10 cellular contexts compared by ENCODE assay signal in genomic region chr9:33852216-33852826, GRCh38. TPM values are rescaled to one million over a fixed set of nuclear protein-coding genes. Genes with fewer than 3 reads are reported as not detected.
DNase-seq lines count a peak whose midpoint lies in the region; ATAC-seq and TF ChIP-seq lines count a peak whose summit lies in the region.
"Had no signal": no experiment of that assay in that cellular context is flagged by ENCODE, and none has a peak within 500 bp of the region (broad histone marks: within the 10 kb centered on the region; RNA-seq: fewer than 3 reads in every experiment).

No MANE protein-coding gene starts in this region.

- H2BK15ac ChIP-seq in mesendoderm (replicated peaks; ENCODE audit: low read depth) = no peak overlapping the region

- CTCF ChIA-PET in activated CD8-positive, alpha-beta T cell treated with anti-CD3 and anti-CD28 coated beads, Interleukin-2, amount 10 ng/mL, durations not matched to agents 7 days and 5 days (lab: Charles Lee) = interaction anchor here (0.6 to 2.2 kb wide), 7 partner anchors 28 to 310 kb away, joined by 3 to 30 read pairs (median 3); partner anchors contain the start of gene UBE2R2

- no CpG with 5 or more reads among the region's 8 CpGs for WGBS in mesendoderm (ENCODE audit: extremely low coverage, insufficient coverage, low lambda C conversion rate)

- TF ChIP-seq POLR2A in NB4 (IDR thresholded peaks at IDR 0.05; ENCODE audit: extremely low read depth, insufficient read length) = no peak

- peaks cover 26% of the 10 kb centered on the region for H3K79me2 ChIP-seq in mesendoderm (ENCODE audit: control insufficient read depth, insufficient read depth, low read length)

- no peak overlapping the region for H4K8ac ChIP-seq in mesendoderm (ENCODE audit: low read depth, low read length)

- H2AK5ac ChIP-seq in mesendoderm (ENCODE audit: low read length) = no peak overlapping the region

- no peak overlapping the region for H3K23ac ChIP-seq in mesendoderm (ENCODE audit: low read length)

- H3K9me3 Mint-ChIP-seq in activated CD8-positive, alpha-beta T cell treated with anti-CD3 and anti-CD28 coated beads, Interleukin-2, amount 10 ng/mL, durations not matched to agents 7 days and 5 days (ENCODE audit: insufficient read depth) = no peaks in the 10 kb centered on the region
- no peaks in the 10 kb centered on the region for H3K9me3 Mint-ChIP-seq in endothelial cell (ENCODE audit: unreplicated experiment)
- no peaks in the 10 kb centered on the region for H3K9me3 Mint-ChIP-seq in stimulated activated effector memory CD8-positive, alpha-beta T cell treated with anti-CD3 and anti-CD28 coated beads, Interleukin-12 subunit alpha, Interleukin-12 subunit beta, amount 100 ng/mL, for 72 hours
- H3K9me3 Mint-ChIP-seq: dendritic cell treated with granulocyte-macrophage colony-stimulating factor and Interleukin-4, amounts not matched to agents 40 ng/mL and 50 ng/mL, for 4 days had no signal

- H3K9ac ChIP-seq in mesendoderm (ENCODE audit: low read length) = no peak overlapping the region

- H3K36me3 ChIP-seq in mesendoderm (ENCODE audit: control insufficient read depth, insufficient read depth, low read length) = no peaks in the 10 kb centered on the region

- peaks cover 8% of the 10 kb centered on the region for H3K79me1 ChIP-seq in mesendoderm (ENCODE audit: low read length)

- H2BK120ac ChIP-seq in mesendoderm (ENCODE audit: low read depth, low read length) = no peak overlapping the region

- H4K5ac ChIP-seq in mesendoderm (ENCODE audit: low read length) = no peak overlapping the region

- H3K27ac Mint-ChIP-seq in activated CD8-positive, alpha-beta T cell treated with anti-CD3 and anti-CD28 coated beads, Interleukin-2, amount 10 ng/mL, durations not matched to agents 7 days and 5 days = no peak overlapping the region
- H3K27ac Mint-ChIP-seq in endothelial cell (ENCODE audit: unreplicated experiment) = no peak overlapping the region
- no peak overlapping the region for H3K27ac Mint-ChIP-seq in stimulated activated effector memory CD8-positive, alpha-beta T cell treated with anti-CD3 and anti-CD28 coated beads, Interleukin-12 subunit alpha, Interleukin-12 subunit beta, amount 100 ng/mL, for 72 hours
- H3K27ac Mint-ChIP-seq: dendritic cell treated with granulocyte-macrophage colony-stimulating factor and Interleukin-4, amounts not matched to agents 40 ng/mL and 50 ng/mL, for 4 days had no signal

- no peak overlapping the region for H3K4ac ChIP-seq in mesendoderm (ENCODE audit: low read depth, low read length)

- TF ChIP-seq CTCF in NB4 (IDR thresholded peaks at IDR 0.05; ENCODE audit: low read depth, low read length) (peak; percentile 55), endothelial cell (IDR thresholded peaks at IDR 0.05; ENCODE audit: unreplicated experiment) (peak; percentile 43)

- POLR2A ChIA-PET in activated CD8-positive, alpha-beta T cell treated with anti-CD3 and anti-CD28 coated beads, Interleukin-2, amount 10 ng/mL, durations not matched to agents 7 days and 5 days (lab: Charles Lee) = no interaction called here

- no peaks in the 10 kb centered on the region for H3K4me1 ChIP-seq in mesendoderm (ENCODE audit: control insufficient read depth, low read depth, low read length)

- no peak overlapping the region for H3K4me3 ChIP-seq in NB4 (ENCODE audit: low read depth, low read length)
- H3K4me3 ChIP-seq in mesendoderm (ENCODE audit: low read length) = no peak overlapping the region
- H3K4me3 ChIP-seq: BLaER1 treated with 17β-estradiol and CSF1 and Interleukin-3, amounts not matched to agents 10 nM and 100 nM had no signal

- no peak overlapping the region for H2BK5ac ChIP-seq in mesendoderm (ENCODE audit: low read length)

- no peaks in the 10 kb centered on the region for H3K27me3 ChIP-seq in mesendoderm (ENCODE audit: insufficient read depth, low read length, poor library complexity)
- H3K27me3 ChIP-seq: BLaER1 treated with 17β-estradiol and CSF1 and Interleukin-3, amounts not matched to agents 10 nM and 100 nM had no signal

- no peaks in the 10 kb centered on the region for H3K27me3 Mint-ChIP-seq in activated CD8-positive, alpha-beta T cell treated with anti-CD3 and anti-CD28 coated beads, Interleukin-2, amount 10 ng/mL, durations not matched to agents 7 days and 5 days (ENCODE audit: low read depth)
- H3K27me3 Mint-ChIP-seq in endothelial cell (ENCODE audit: unreplicated experiment) = no peaks in the 10 kb centered on the region
- H3K27me3 Mint-ChIP-seq: dendritic cell treated with granulocyte-macrophage colony-stimulating factor and Interleukin-4, amounts not matched to agents 40 ng/mL and 50 ng/mL, for 4 days had no signal

- no peak overlapping the region for H3K56ac ChIP-seq in mesendoderm (ENCODE audit: low read length)

- H3K4me2 ChIP-seq in mesendoderm (ENCODE audit: low read length) = no peak overlapping the region

- H3K4me3 Mint-ChIP-seq in activated CD8-positive, alpha-beta T cell treated with anti-CD3 and anti-CD28 coated beads, Interleukin-2, amount 10 ng/mL, durations not matched to agents 7 days and 5 days = no peak overlapping the region
- no peak overlapping the region for H3K4me3 Mint-ChIP-seq in endothelial cell (ENCODE audit: unreplicated experiment)
- H3K4me3 Mint-ChIP-seq in stimulated activated effector memory CD8-positive, alpha-beta T cell treated with anti-CD3 and anti-CD28 coated beads, Interleukin-12 subunit alpha, Interleukin-12 subunit beta, amount 100 ng/mL, for 72 hours = no peak overlapping the region
- H3K4me3 Mint-ChIP-seq: dendritic cell treated with granulocyte-macrophage colony-stimulating factor and Interleukin-4, amounts not matched to agents 40 ng/mL and 50 ng/mL, for 4 days had no signal

- ATAC-seq in activated CD8-positive, alpha-beta T cell treated with anti-CD3 and anti-CD28 coated beads, Interleukin-2, amount 10 ng/mL, durations not matched to agents 7 days and 5 days = no peak
- peak; percentile 60 for ATAC-seq in stimulated activated effector memory CD8-positive, alpha-beta T cell treated with anti-CD3 and anti-CD28 coated beads, Interleukin-12 subunit alpha, Interleukin-12 subunit beta, amount 100 ng/mL, for 72 hours

- peaks cover 18% of the 10 kb centered on the region for H3K4me1 Mint-ChIP-seq in activated CD8-positive, alpha-beta T cell treated with anti-CD3 and anti-CD28 coated beads, Interleukin-2, amount 10 ng/mL, durations not matched to agents 7 days and 5 days (ENCODE audit: low read depth)
- peaks cover 3% of the 10 kb centered on the region for H3K4me1 Mint-ChIP-seq in endothelial cell (ENCODE audit: unreplicated experiment)
- peaks cover 31% of the 10 kb centered on the region for H3K4me1 Mint-ChIP-seq in stimulated activated effector memory CD8-positive, alpha-beta T cell treated with anti-CD3 and anti-CD28 coated beads, Interleukin-12 subunit alpha, Interleukin-12 subunit beta, amount 100 ng/mL, for 72 hours

- no peak overlapping the region for H3K18ac ChIP-seq in mesendoderm (ENCODE audit: low read length)

- H3K27ac ChIP-seq in mesendoderm (ENCODE audit: low read depth, low read length) = no peak overlapping the region

- H3K36me3 Mint-ChIP-seq in activated CD8-positive, alpha-beta T cell treated with anti-CD3 and anti-CD28 coated beads, Interleukin-2, amount 10 ng/mL, durations not matched to agents 7 days and 5 days (ENCODE audit: low read depth) = peaks cover 12% of the 10 kb centered on the region
- H3K36me3 Mint-ChIP-seq in endothelial cell (ENCODE audit: low read depth, unreplicated experiment) = no peaks in the 10 kb centered on the region
- peaks cover 19% of the 10 kb centered on the region for H3K36me3 Mint-ChIP-seq in stimulated activated effector memory CD8-positive, alpha-beta T cell treated with anti-CD3 and anti-CD28 coated beads, Interleukin-12 subunit alpha, Interleukin-12 subunit beta, amount 100 ng/mL, for 72 hours

- DNase-seq in DMS79 treated with DMSO at 0.1 percent for 48 hours (lab: John Stamatoyannopoulos, UW) = peak; percentile 33
- DNase-seq in DMS79 (lab: John Stamatoyannopoulos, UW) = no peak
- peak; percentile 75 for DNase-seq in NB4 (ENCODE audit: low read depth)
- peak; percentile 52 for DNase-seq in activated CD8-positive, alpha-beta T cell treated with anti-CD3 and anti-CD28 coated beads, Interleukin-2, amount 10 ng/mL, durations not matched to agents 7 days and 5 days
- peak; percentile 37 for DNase-seq in endothelial cell (ENCODE audit: low spot score)
- peak; percentile 59 for DNase-seq in mesendoderm
- DNase-seq in stimulated activated effector memory CD8-positive, alpha-beta T cell treated with anti-CD3 and anti-CD28 coated beads, Interleukin-12 subunit alpha, Interleukin-12 subunit beta, amount 100 ng/mL, for 72 hours (ENCODE audit: low spot score in 2 of 2) = no peak
- no peak for DNase-seq in SIG-M5 (lab: John Stamatoyannopoulos, UW)

RNA-seq across cellular contexts. Expression of gene UBE2R2, which starts 35.4 kb away (rescaled TPM):
- 10 to 100 TPM; 28.2 to 28.3 TPM for total RNA-seq in activated CD8-positive, alpha-beta T cell treated with anti-CD3 and anti-CD28 coated beads, Interleukin-2, amount 10 ng/mL, durations not matched to agents 7 days and 5 days
- 57.7 TPM for total RNA-seq in endothelial cell (ENCODE audit: unreplicated experiment)
- polyA plus RNA-seq in mesendoderm (2013, experiment 1 of 2) = 48.6 TPM
- 48.4 TPM for polyA plus RNA-seq in mesendoderm (2013, experiment 2 of 2)

RNA-seq across cellular contexts. Expression of gene PRSS3, which starts 57.0 kb away (rescaled TPM):
- total RNA-seq in activated CD8-positive, alpha-beta T cell treated with anti-CD3 and anti-CD28 coated beads, Interleukin-2, amount 10 ng/mL, durations not matched to agents 7 days and 5 days = not detected
- 0.59 TPM for total RNA-seq in endothelial cell (ENCODE audit: unreplicated experiment)
- 0.07 TPM for polyA plus RNA-seq in mesendoderm (2013, experiment 1 of 2)
- 0.14 TPM for polyA plus RNA-seq in mesendoderm (2013, experiment 2 of 2)

Comparison
In these comparisons a context has a peak if more than half of its experiments do, and no peak if none do; other contexts are left out.
1. DNase-seq: peak in DMS79 treated with DMSO at 0.1 percent for 48 hours (single experiment), NB4 (single experiment), activated CD8-positive, alpha-beta T cell treated with anti-CD3 and anti-CD28 coated beads, Interleukin-2, amount 10 ng/mL, durations not matched to agents 7 days and 5 days (single experiment), endothelial cell (single experiment) and mesendoderm (single experiment); none in DMS79 (single experiment), stimulated activated effector memory CD8-positive, alpha-beta T cell treated with anti-CD3 and anti-CD28 coated beads, Interleukin-12 subunit alpha, Interleukin-12 subunit beta, amount 100 ng/mL, for 72 hours (0 of 2) and SIG-M5 (single experiment).